Comparison of ENCODE assay signal across 9 cellular contexts in genomic region chr6:29552512-29553051, GRCh38. TPM values are rescaled to one million over a fixed set of nuclear protein-coding genes. Genes with fewer than 3 reads are reported as not detected.
DNase-seq lines count a peak whose midpoint lies in the region; ATAC-seq and TF ChIP-seq lines count a peak whose summit lies in the region.
"Had no signal": no experiment of that assay in that cellular context is flagged by ENCODE, and none has a peak within 500 bp of the region (broad histone marks: within the 10 kb centered on the region; RNA-seq: fewer than 3 reads in every experiment).

No MANE protein-coding gene starts in this region.

- H3K27ac ChIP-seq in CD4-positive, alpha-beta memory T cell (ENCODE audit: low read depth, low read length) = no peak overlapping the region
- H3K27ac ChIP-seq: KMS-11 had no signal

- intact Hi-C loops in CD4-positive, alpha-beta memory T cell (cut with micrococcal nuclease) = no loop called here

- peaks cover 9% of the 10 kb centered on the region for H3K27me3 ChIP-seq in CD4-positive, alpha-beta memory T cell (ENCODE audit: insufficient read depth, low read length)

- peaks cover 13 to 20% (median 17%) of the 10 kb centered on the region in 4 donors for H3K4me1 Mint-ChIP-seq in CD4-positive, alpha-beta memory T cell
- peaks cover 16% of the 10 kb centered on the region for H3K4me1 Mint-ChIP-seq in activated T-cell treated with anti-CD3 and anti-CD28 coated beads, Interleukin-2, amount 50 U/mL, for 4 hours (ENCODE audit: low read depth)

- DNase-seq in CD4-positive, alpha-beta memory T cell = peak in 4 of 5 donors; percentile 60 to 70 (median 64)
- no peak for DNase-seq in activated T-cell treated with anti-CD3 and anti-CD28 coated beads, Interleukin-2, amount 50 U/mL, for 4 hours
- DNase-seq in glomerular visceral epithelial cell (ENCODE audit: extremely low spot score) (peak; percentile 51), retinal pigment epithelial cell (ENCODE audit: low read depth) (peak; percentile 31), NCI-H187 (lab: John Stamatoyannopoulos, UW) (no peak), ecto neural progenitor cell (ENCODE audit: low spot score) (no peak)

- H3K9me3 Mint-ChIP-seq in CD4-positive, alpha-beta memory T cell = peaks cover 0 to 6% (median 0%) of the 10 kb centered on the region in 8 donors
- no peaks in the 10 kb centered on the region for H3K9me3 Mint-ChIP-seq in activated T-cell treated with anti-CD3 and anti-CD28 coated beads, Interleukin-2, amount 50 U/mL, for 4 hours

- H3K4me3 Mint-ChIP-seq in CD4-positive, alpha-beta memory T cell = peak overlapping the region; percentile 84 to 95 (median 89)
- peak overlapping the region; percentile 74 for H3K4me3 Mint-ChIP-seq in activated T-cell treated with anti-CD3 and anti-CD28 coated beads, Interleukin-2, amount 50 U/mL, for 4 hours

- no peak for TF ChIP-seq CTCF in retinal pigment epithelial cell (conservative IDR thresholded peaks at IDR 0.05; ENCODE audit: low read depth, low read length)

- peak; percentile 80 for ATAC-seq in GM19372 (IDR thresholded peaks at IDR 0.05; ENCODE audit: low read depth, unreplicated experiment)
- peak; percentile 80 for ATAC-seq in HG03521 (IDR thresholded peaks at IDR 0.05; ENCODE audit: unreplicated experiment)
- ATAC-seq in activated T-cell treated with anti-CD3 and anti-CD28 coated beads, Interleukin-2, amount 50 U/mL, for 4 hours = peak; percentile 66 to 70

- peaks cover 43 to 55% of the 10 kb centered on the region in 2 donors for H3K27me3 Mint-ChIP-seq in CD4-positive, alpha-beta memory T cell
- peaks cover 48% of the 10 kb centered on the region for H3K27me3 Mint-ChIP-seq in activated T-cell treated with anti-CD3 and anti-CD28 coated beads, Interleukin-2, amount 50 U/mL, for 4 hours (ENCODE audit: low read depth)

- CTCF ChIA-PET in CD4-positive, alpha-beta memory T cell (lab: Charles Lee; ENCODE audit: partially characterized antibody) = no interaction called here

- H3K27ac Mint-ChIP-seq in CD4-positive, alpha-beta memory T cell = peak overlapping the region in 1 of 7 donors; percentile 43

- H3K9me3 ChIP-seq in CD4-positive, alpha-beta memory T cell (ENCODE audit: control insufficient read depth in 1 of 2, low read length in 2 of 2) = no peaks in the 10 kb centered on the region

- POLR2A ChIA-PET in CD4-positive, alpha-beta memory T cell (lab: Charles Lee; ENCODE audit: partially characterized antibody) = no interaction called here

- peaks cover 16% of the 10 kb centered on the region for H3K4me1 ChIP-seq in CD4-positive, alpha-beta memory T cell (ENCODE audit: insufficient read depth, low read length)

- H3K36me3 Mint-ChIP-seq in CD4-positive, alpha-beta memory T cell = no peaks in the 10 kb centered on the region
- H3K36me3 Mint-ChIP-seq in activated T-cell treated with anti-CD3 and anti-CD28 coated beads, Interleukin-2, amount 50 U/mL, for 4 hours (ENCODE audit: insufficient read depth) = no peaks in the 10 kb centered on the region

- no peaks in the 10 kb centered on the region for H3K36me3 ChIP-seq in CD4-positive, alpha-beta memory T cell (ENCODE audit: insufficient read depth, low read length)

- peak overlapping the region; percentile 9 to 49 for H3K4me3 ChIP-seq in CD4-positive, alpha-beta memory T cell (ENCODE audit: low read length in 2 of 2)
- H3K4me3 ChIP-seq in retinal pigment epithelial cell (ENCODE audit: low read length) = no peak overlapping the region

RNA-seq across cellular contexts. Expression of gene UBD, which starts 7.0 kb away (rescaled TPM):
- total RNA-seq in CD4-positive, alpha-beta memory T cell = not detected
- not detected for polyA plus RNA-seq in CD4-positive, alpha-beta memory T cell
- total RNA-seq in activated T-cell treated with anti-CD3 and anti-CD28 coated beads, Interleukin-2, amount 50 U/mL, for 4 hours = 1 to 10 TPM; 1.6 to 3.5 (median 3.3) TPM

RNA-seq across cellular contexts. Expression of gene OR2H2, which starts 32.3 kb away (rescaled TPM):
- not detected for total RNA-seq in CD4-positive, alpha-beta memory T cell
- not detected for polyA plus RNA-seq in CD4-positive, alpha-beta memory T cell
- not detected for total RNA-seq in activated T-cell treated with anti-CD3 and anti-CD28 coated beads, Interleukin-2, amount 50 U/mL, for 4 hours

Comparison
In these comparisons a context has a peak if more than half of its experiments do, and no peak if none do; other contexts are left out.
1. DNase-seq: peak in CD4-positive, alpha-beta memory T cell (4 of 5), glomerular visceral epithelial cell (single experiment) and retinal pigment epithelial cell (single experiment); none in activated T-cell treated with anti-CD3 and anti-CD28 coated beads, Interleukin-2, amount 50 U/mL, for 4 hours (single experiment), NCI-H187 (0 of 2) and ecto neural progenitor cell (single experiment).
2. Peak in every context shown above with its lines, with median percentiles within 50 percentile points of each other: ATAC-seq.